Comparison of ENCODE assay signal across 1 cellular context in genomic region chr1:35807614-35808375, GRCh38.
TF ChIP-seq lines count a peak whose summit lies in the region.

AGO4 (plus strand) TSS chr1:35808016; CDS start chr1:35808417, 401 bp downstream.

TF ChIP-seq in K562, 482 proteins besides CTCF, POLR2A, EP300 and RAD21 (continued from another document and continues in another):
- TF ChIP-seq ZNF407 (IDR thresholded peaks at IDR 0.05; ENCODE audit: low read depth) (no peak), RREB1 (CRISPR knock-in tag; IDR thresholded peaks at IDR 0.05) (no peak), XRCC3 (IDR thresholded peaks at IDR 0.05) (no peak), ZNF57 (CRISPR knock-in tag; IDR thresholded peaks at IDR 0.05) (no peak), ZNF224 (CRISPR knock-in tag; IDR thresholded peaks at IDR 0.05) (no peak), VEZF1 (CRISPR knock-in tag; IDR thresholded peaks at IDR 0.05) (peak; percentile 66), ZNF239 (CRISPR knock-in tag; IDR thresholded peaks at IDR 0.05) (no peak), MTA3 (IDR thresholded peaks at IDR 0.05; ENCODE audit: borderline replicate concordance) (peak; percentile 49; the same call in 1 of the 2 replicates), ESRRA (IDR thresholded peaks at IDR 0.05; ENCODE audit: borderline replicate concordance, low read depth) (peak; percentile 49; the same call in 1 of the 2 replicates), ZNF668 (CRISPR knock-in tag; IDR thresholded peaks at IDR 0.05) (no peak), ZBTB17 (CRISPR knock-in tag; IDR thresholded peaks at IDR 0.05) (no peak), ZBTB11 (CRISPR knock-in tag; IDR thresholded peaks at IDR 0.05) (0 out of 6 replicates have a peak, but pooled peaks of 1 of the 3 experiments have one; percentile 13), MBD1 (CRISPR knock-in tag; IDR thresholded peaks at IDR 0.05) (no peak), ZNF277 (CRISPR knock-in tag; IDR thresholded peaks at IDR 0.05; ENCODE audit: borderline replicate concordance) (no peak), REST (CRISPR knock-in tag; IDR thresholded peaks at IDR 0.05; ENCODE audit: low read depth) (no peak), BRD9 (IDR thresholded peaks at IDR 0.05; ENCODE audit: low read depth, partially characterized antibody) (no peak), ZNF311 (CRISPR knock-in tag; IDR thresholded peaks at IDR 0.05) (no peak), MLLT1 (IDR thresholded peaks at IDR 0.05) (0 out of 4 replicates have a peak, but pooled peaks of 1 of the 2 experiments have one; percentile 10), ZNF384 (IDR thresholded peaks at IDR 0.05; ENCODE audit: low read depth, low read length) (no peak), ZNF253 (CRISPR knock-in tag; conservative IDR thresholded peaks at IDR 0.05) (no peak)
